ENCODE assay signal across 14 cellular contexts in genomic region chr2:83365476-83365875, GRCh38.
"Had no signal": no experiment of that assay in that cellular context is flagged by ENCODE, and none has a peak within 500 bp of the region (broad histone marks: within the 10 kb centered on the region; RNA-seq: fewer than 3 reads in every experiment).

No MANE protein-coding gene starts in this region.

- H3K27me3 ChIP-seq: esophagus muscularis mucosa, heart left ventricle had no signal

- DNase-seq: effector memory CD8-positive, alpha-beta T cell; foreskin melanocyte; heart left ventricle; hippocampal formation; kidney glomerular epithelial cell; mesendoderm; naive thymus-derived CD4-positive, alpha-beta T cell; nephron progenitor cell; posterior cingulate gyrus; small intestine; stimulated activated CD4-positive, alpha-beta T cell treated with anti-CD3 and anti-CD28 coated beads, Interleukin-12 subunit alpha, Interleukin-12 subunit beta, amount 100 ng/mL, for 4 hours; stimulated activated naive CD4-positive, alpha-beta T cell treated with Interleukin-2 at 50 U/mL for 16 hours had no signal

- H3K9me3 ChIP-seq: esophagus muscularis mucosa, heart left ventricle had no signal

- H3K4me3 ChIP-seq: esophagus muscularis mucosa, heart left ventricle had no signal

- H3K36me3 ChIP-seq: esophagus muscularis mucosa, heart left ventricle had no signal

- H3K27ac ChIP-seq: epithelial cell of prostate, esophagus muscularis mucosa, heart left ventricle had no signal

- H3K4me1 ChIP-seq: heart left ventricle had no signal
